In the genomic region with DNA sequence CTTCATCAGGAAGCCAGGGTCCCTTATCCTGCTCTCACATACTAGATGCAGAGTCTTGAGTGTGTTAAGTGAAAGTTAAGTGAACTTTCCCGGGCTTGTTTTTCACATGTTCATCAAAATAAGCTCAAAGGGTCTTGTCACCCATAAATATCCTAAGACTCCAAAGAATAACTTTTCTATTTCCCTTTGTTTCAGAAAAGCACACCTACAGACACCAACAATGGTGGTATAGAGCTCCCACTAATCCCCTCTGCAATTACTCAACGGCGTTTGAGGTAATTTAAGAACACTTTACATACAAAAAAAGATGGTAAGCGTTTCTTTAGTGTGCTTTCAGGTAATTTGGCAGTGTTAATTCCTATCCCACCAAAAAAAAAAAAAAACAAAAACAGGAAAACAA, we compare ENCODE assay signal across 12 cellular contexts. TPM values are rescaled to one million over a fixed set of nuclear protein-coding genes. Genes with fewer than 3 reads are reported as not detected.
DNase-seq lines count a peak whose midpoint lies in the region; ATAC-seq and TF ChIP-seq lines count a peak whose summit lies in the region.
"Had no signal": no experiment of that assay in that cellular context is flagged by ENCODE, and none has a peak within 500 bp of the region (broad histone marks: within the 10 kb centered on the region; RNA-seq: fewer than 3 reads in every experiment).

No MANE protein-coding gene starts in this region.

- no peak for TF ChIP-seq RAD21 in HCT116 (IDR thresholded peaks at IDR 0.05; ENCODE audit: low read depth)

- RAD21 ChIA-PET in HCT116 (lab: Charles Lee; ENCODE audit: low non-redundant PET in 1 of 2, low total read pairs in 2 of 2, uncharacterized antibody in 2 of 2, unreplicated experiment in 2 of 2), result no interaction called here

- H3K27ac ChIP-seq in CD4-positive, alpha-beta T cell (ENCODE audit: low read depth, low read length), result no peak overlapping the region
- H3K27ac ChIP-seq in HCT116 (ENCODE audit: low read depth, low read length) (no peak overlapping the region), left ventricle myocardium inferior (replicated peaks) (no peak overlapping the region)
- H3K27ac ChIP-seq: ascending aorta had no signal

- CTCF ChIA-PET in CD4-positive, alpha-beta T cell (lab: Charles Lee), result interaction anchor here (0.9 kb wide), 1 partner anchor 54 kb away, joined by 3 read pairs; no protein-coding TSS in a partner anchor
- CTCF ChIA-PET in HCT116 (lab: Charles Lee), result no interaction called here

- H3K4me3 Mint-ChIP-seq in CD4-positive, alpha-beta T cell, result peak overlapping the region; percentile 98
- peak overlapping the region; percentile 87 for H3K4me3 Mint-ChIP-seq in activated naive CD8-positive, alpha-beta T cell treated with anti-CD3 and anti-CD28 coated beads for 36 hours
- H3K4me3 Mint-ChIP-seq in nephron, result peak overlapping the region; percentile 84 to 94 (median 93)

- peaks cover 54% of the 10 kb centered on the region for H3K4me1 Mint-ChIP-seq in CD4-positive, alpha-beta T cell (ENCODE audit: low read depth)
- peaks cover 29% of the 10 kb centered on the region for H3K4me1 Mint-ChIP-seq in activated naive CD8-positive, alpha-beta T cell treated with anti-CD3 and anti-CD28 coated beads for 36 hours
- H3K4me1 Mint-ChIP-seq in nephron, result peaks cover 32% of the 10 kb centered on the region

- H3K9me3 Mint-ChIP-seq in CD4-positive, alpha-beta T cell, result no peaks in the 10 kb centered on the region
- no peaks in the 10 kb centered on the region for H3K9me3 Mint-ChIP-seq in activated naive CD8-positive, alpha-beta T cell treated with anti-CD3 and anti-CD28 coated beads for 36 hours
- H3K9me3 Mint-ChIP-seq in nephron, result no peaks in the 10 kb centered on the region

- ATAC-seq in CD4-positive, alpha-beta T cell (ENCODE audit: poor library complexity), result no peak
- ATAC-seq in HCT116, result no peak
- no peak for ATAC-seq in HG03108 (IDR thresholded peaks at IDR 0.05; ENCODE audit: unreplicated experiment)
- ATAC-seq: sciatic nerve had no signal

- no peak for TF ChIP-seq CTCF in CD4-positive, alpha-beta T cell (IDR thresholded peaks at IDR 0.05)
- no peak for TF ChIP-seq CTCF in HCT116 (IDR thresholded peaks at IDR 0.05 in 2 of 3, conservative IDR thresholded peaks at IDR 0.05 in 1 of 3; ENCODE audit: borderline replicate concordance in 1 of 3, insufficient read depth in 1 of 3, low read depth in 2 of 3, low read length in 2 of 3)
- TF ChIP-seq CTCF in nephron (IDR thresholded peaks at IDR 0.05; ENCODE audit: unreplicated experiment in 3 of 3), result no peak
- TF ChIP-seq CTCF in left ventricle myocardium inferior (IDR thresholded peaks at IDR 0.05; ENCODE audit: borderline replicate concordance), result no peak
- TF ChIP-seq CTCF in BE2C (IDR thresholded peaks at IDR 0.05; ENCODE audit: low read depth, low read length), result no peak

- H3K9ac ChIP-seq in HCT116 (ENCODE audit: low read length), result 0 out of 2 replicates have a peak overlapping the region, but pooled peaks have one; percentile 99

- H4K20me1 ChIP-seq in HCT116 (ENCODE audit: insufficient read depth), result no peaks in the 10 kb centered on the region

- no peak for TF ChIP-seq POLR2A in HCT116 (IDR thresholded peaks at IDR 0.05; ENCODE audit: borderline replicate concordance, extremely low read depth, insufficient read depth, insufficient read length)

- H3K9me3 ChIP-seq in CD4-positive, alpha-beta T cell (ENCODE audit: control insufficient read depth, low read length), result no peaks in the 10 kb centered on the region
- H3K9me3 ChIP-seq in HCT116 (ENCODE audit: control insufficient read depth in 1 of 2, insufficient read depth in 1 of 2, low read depth in 1 of 2, low read length in 2 of 2) (no peaks in the 10 kb centered on the region), left ventricle myocardium inferior (replicated peaks) (no peaks in the 10 kb centered on the region), BE2C (no peaks in the 10 kb centered on the region)
- H3K9me3 ChIP-seq: ascending aorta had no signal

- H3K4me2 ChIP-seq in HCT116 (ENCODE audit: low read length), result peak overlapping the region; percentile 85; the same call in 1 of the 2 replicates

- peaks cover 36% of the 10 kb centered on the region for H3K36me3 Mint-ChIP-seq in CD4-positive, alpha-beta T cell (ENCODE audit: low read depth)
- peaks cover 13% of the 10 kb centered on the region for H3K36me3 Mint-ChIP-seq in activated naive CD8-positive, alpha-beta T cell treated with anti-CD3 and anti-CD28 coated beads for 36 hours
- H3K36me3 Mint-ChIP-seq in nephron (ENCODE audit: low read depth), result peaks cover 27% of the 10 kb centered on the region

- peaks cover 66% of the 10 kb centered on the region for H3K79me2 ChIP-seq in HCT116 (ENCODE audit: insufficient read depth, low read length)

- H3K4me1 ChIP-seq in HCT116 (ENCODE audit: control insufficient read depth in 1 of 2, insufficient read depth in 2 of 2, low read length in 2 of 2) (peaks cover 16 to 36% of the 10 kb centered on the region in 2 experiments; a peak in 3 of 4 replicates), left ventricle myocardium inferior (peaks cover 41% of the 10 kb centered on the region), BE2C (peaks cover 5% of the 10 kb centered on the region)

- H3K36me3 ChIP-seq in HCT116 (ENCODE audit: control insufficient read depth in 1 of 2, insufficient read depth in 2 of 2, low read length in 2 of 2) (peaks cover 0 to 4% of the 10 kb centered on the region in 2 experiments; a peak in 1 of 4 replicates), left ventricle myocardium inferior (peaks cover 4% of the 10 kb centered on the region), BE2C (peaks cover 11% of the 10 kb centered on the region)
- H3K36me3 ChIP-seq: ascending aorta had no signal

- H3K4me3 ChIP-seq in HCT116 (replicated peaks in 1 of 2; ENCODE audit: low read depth in 1 of 2, low read length in 2 of 2) (no peak overlapping the region), left ventricle myocardium inferior (no peak overlapping the region), BE2C (ENCODE audit: low read depth, low read length) (no peak overlapping the region)
- H3K4me3 ChIP-seq: ascending aorta had no signal

- intact Hi-C loops in CD4-positive, alpha-beta T cell (cut with DNase I, micrococcal nuclease), result no loop called here
- intact Hi-C loops in HCT116 (cut with micrococcal nuclease), result no loop called here
- intact Hi-C loops in left ventricle myocardium inferior (cut with micrococcal nuclease), result no loop called here

- H3K27me3 Mint-ChIP-seq in CD4-positive, alpha-beta T cell, result no peaks in the 10 kb centered on the region
- H3K27me3 Mint-ChIP-seq in activated naive CD8-positive, alpha-beta T cell treated with anti-CD3 and anti-CD28 coated beads for 36 hours, result no peaks in the 10 kb centered on the region
- no peaks in the 10 kb centered on the region for H3K27me3 Mint-ChIP-seq in nephron (ENCODE audit: low read depth)

- no peak for DNase-seq in CD4-positive, alpha-beta T cell
- no peak for DNase-seq in HCT116 (ENCODE audit: low read depth, low spot score)
- DNase-seq in activated naive CD8-positive, alpha-beta T cell treated with anti-CD3 and anti-CD28 coated beads for 36 hours, result no peak
- no peak for DNase-seq in left ventricle myocardium inferior
- DNase-seq in BE2C, result no peak
- DNase-seq: COR-L47, NCI-H1092 treated with DMSO at 0.1 percent for 48 hours, T-helper 9 cell had no signal

- peak overlapping the region; percentile 64 for H3K27ac Mint-ChIP-seq in CD4-positive, alpha-beta T cell
- peak overlapping the region; percentile 19 for H3K27ac Mint-ChIP-seq in activated naive CD8-positive, alpha-beta T cell treated with anti-CD3 and anti-CD28 coated beads for 36 hours
- peak overlapping the region; percentile 80 to 92 (median 87) for H3K27ac Mint-ChIP-seq in nephron

- POLR2A ChIA-PET in CD4-positive, alpha-beta T cell (lab: Charles Lee), result interaction anchor here (1.6 kb wide), 1 partner anchor 71 kb away, joined by 4 read pairs; no protein-coding TSS in a partner anchor
- POLR2A ChIA-PET in HCT116 (lab: Charles Lee), result interaction anchor here (0.7 kb wide), 1 partner anchor 651 kb away, joined by 4 read pairs; no protein-coding TSS in a partner anchor

- no peaks in the 10 kb centered on the region for H3K9me2 ChIP-seq in HCT116 (ENCODE audit: insufficient read depth)

- no TSS peak for BruUV-seq in HCT116 (replicated peaks; lab: Mats Ljungman, UMichigan)

- no peaks in the 10 kb centered on the region for H3K27me3 ChIP-seq in CD4-positive, alpha-beta T cell (ENCODE audit: control insufficient read depth, insufficient read depth, low read length)
- H3K27me3 ChIP-seq in HCT116 (ENCODE audit: insufficient read depth, low read length), result no peaks in the 10 kb centered on the region
- H3K27me3 ChIP-seq in left ventricle myocardium inferior (ENCODE audit: low read depth), result no peaks in the 10 kb centered on the region
- no peaks in the 10 kb centered on the region for H3K27me3 ChIP-seq in BE2C
- H3K27me3 ChIP-seq: ascending aorta had no signal

- H2AFZ ChIP-seq in HCT116 (ENCODE audit: low read depth, low read length, poor library complexity, severe bottlenecking), result no peak overlapping the region

TF ChIP-seq in HCT116, 20 proteins besides CTCF, POLR2A, EP300 and RAD21:
- no peak for TF ChIP-seq CBX3 (IDR thresholded peaks at IDR 0.05; ENCODE audit: low read depth)
- TF ChIP-seq, protein P1, sequence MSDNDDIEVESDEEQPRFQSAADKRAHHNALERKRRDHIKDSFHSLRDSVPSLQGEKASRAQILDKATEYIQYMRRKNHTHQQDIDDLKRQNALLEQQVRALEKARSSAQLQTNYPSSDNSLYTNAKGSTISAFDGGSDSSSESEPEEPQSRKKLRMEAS (IDR thresholded peaks at IDR 0.05), result no peak
TF ChIP-seq in HCT116: peak in this region for 0.

RNA-seq across cellular contexts. Expression of a gene that starts 2.5 kb away (rescaled TPM):
- total RNA-seq in CD4-positive, alpha-beta T cell, result 10 to 100 TPM; 23.4 to 24.9 TPM
- total RNA-seq in HCT116 (2021; ENCODE audit: unreplicated experiment) (61.5 TPM), left ventricle myocardium inferior (14.3 TPM)
- 11.2 and 13.1 TPM in 2 replicates for polyA plus RNA-seq in HCT116 (2012)
- 10 to 100 TPM; 34.7 to 38.3 TPM for total RNA-seq in activated naive CD8-positive, alpha-beta T cell treated with anti-CD3 and anti-CD28 coated beads for 36 hours
- 34.2 TPM for polyA plus RNA-seq in BE2C (2012; ENCODE audit: insufficient read depth, insufficient read length, low read depth)

RNA-seq across cellular contexts. Expression of a gene that starts 6.4 kb away (rescaled TPM):
- total RNA-seq in CD4-positive, alpha-beta T cell, result 10 to 100 TPM; 32.9 to 36.6 TPM
- total RNA-seq in HCT116 (2021; ENCODE audit: unreplicated experiment) (35.0 TPM), left ventricle myocardium inferior (11.4 TPM)
- polyA plus RNA-seq in HCT116 (2012), result 11.3 and 14.1 TPM in 2 replicates
- 10 to 100 TPM; 33.8 to 39.3 TPM for total RNA-seq in activated naive CD8-positive, alpha-beta T cell treated with anti-CD3 and anti-CD28 coated beads for 36 hours
- polyA plus RNA-seq in BE2C (2012; ENCODE audit: insufficient read depth, insufficient read length, low read depth), result 15.1 TPM

Comparison
In these comparisons a context has a peak if more than half of its experiments do, and no peak if none do; other contexts are left out.
1. H3K27ac Mint-ChIP-seq: peak in every context shown above with its lines; median percentile 87 in nephron; 64 in CD4-positive, alpha-beta T cell; 19 in activated naive CD8-positive, alpha-beta T cell treated with anti-CD3 and anti-CD28 coated beads for 36 hours.